Comparison of ENCODE assay signal across 1 cellular context in genomic region chr6:35368038-35368887, GRCh38.
TF ChIP-seq lines count a peak whose summit lies in the region.

No MANE protein-coding gene starts in this region.

TF ChIP-seq in HCT116, 20 proteins besides CTCF, POLR2A, EP300 and RAD21 (continued from another document):
- TF ChIP-seq EZH2phosphoT487 (IDR thresholded peaks at IDR 0.05; ENCODE audit: borderline replicate concordance) = no peak
- no peak for TF ChIP-seq REST (IDR thresholded peaks at IDR 0.05; ENCODE audit: low read depth)
- no peak for TF ChIP-seq YY1 (IDR thresholded peaks at IDR 0.05; ENCODE audit: extremely low read depth, insufficient replicate concordance, low read depth, low read length)
- peak; percentile 96 for TF ChIP-seq SP1 (IDR thresholded peaks at IDR 0.05; ENCODE audit: low read depth)
- no peak; the same call in 1 of the 2 replicates for TF ChIP-seq EGR1 (IDR thresholded peaks at IDR 0.05; ENCODE audit: low read depth)
- peak; percentile 94 for TF ChIP-seq FOSL1 (IDR thresholded peaks at IDR 0.05; ENCODE audit: low read depth)
- peak; percentile 95 for TF ChIP-seq CBX3 (IDR thresholded peaks at IDR 0.05; ENCODE audit: low read depth)
- TF ChIP-seq ZFX (IDR thresholded peaks at IDR 0.05) = no peak
- peak; percentile 91; the same call in 1 of the 2 replicates for TF ChIP-seq ELF1 (IDR thresholded peaks at IDR 0.05; ENCODE audit: borderline replicate concordance, low read depth)
- peak; percentile 94 for TF ChIP-seq TCF7L2 (IDR thresholded peaks at IDR 0.05; ENCODE audit: borderline replicate concordance, extremely low read depth, insufficient read depth, insufficient read length)
- peak; percentile 94 for TF ChIP-seq MAX (IDR thresholded peaks at IDR 0.05)
- TF ChIP-seq ZBTB33 (IDR thresholded peaks at IDR 0.05; ENCODE audit: extremely low read depth, insufficient replicate concordance, low read length) = no peak
- TF ChIP-seq SIN3A (IDR thresholded peaks at IDR 0.05; ENCODE audit: low read depth) = peak; percentile 97; the same call in 1 of the 2 replicates
- TF ChIP-seq JUND (IDR thresholded peaks at IDR 0.05) = peak; percentile 96
- no peak for TF ChIP-seq ATF3 (IDR thresholded peaks at IDR 0.05)
- TF ChIP-seq SRF (IDR thresholded peaks at IDR 0.05; ENCODE audit: low read depth) = peak; percentile 63; the same call in 1 of the 2 replicates
- TF ChIP-seq EZH2 (IDR thresholded peaks at IDR 0.05) = no peak
